Comparison of ENCODE assay signal across 2 cellular contexts in genomic region chr12:120218680-120219606, GRCh38.
TF ChIP-seq lines count a peak whose summit lies in the region.

No MANE protein-coding gene starts in this region.

TF ChIP-seq in A549, 52 proteins besides CTCF, POLR2A, EP300 and RAD21:
- TF ChIP-seq NFE2L2 (conservative IDR thresholded peaks at IDR 0.05; ENCODE audit: low read length) (no peak), KDM1A (IDR thresholded peaks at IDR 0.05; ENCODE audit: low read depth) (peak; percentile 33; the same call in 1 of the 2 replicates)

TF ChIP-seq in H1, 55 proteins besides CTCF, POLR2A, EP300 and RAD21:
- TF ChIP-seq KDM1A (IDR thresholded peaks at IDR 0.05; ENCODE audit: borderline replicate concordance, low read length): 0 out of 2 replicates have a peak, but pooled peaks have one; percentile 58
- no peak for TF ChIP-seq RNF2 (IDR thresholded peaks at IDR 0.05; ENCODE audit: borderline replicate concordance, low read depth, low read length, missing control alignments, poor library complexity, severe bottlenecking)
- TF ChIP-seq EGR1 (IDR thresholded peaks at IDR 0.05; ENCODE audit: borderline replicate concordance, low read depth, low read length): no peak
- no peak for TF ChIP-seq EZH2 (IDR thresholded peaks at IDR 0.05; ENCODE audit: low read depth, low read length, severe bottlenecking)
- TF ChIP-seq TBP (IDR thresholded peaks at IDR 0.05; ENCODE audit: low read depth, low read length): no peak
